18 cellular contexts compared by ENCODE assay signal in the genomic region with DNA sequence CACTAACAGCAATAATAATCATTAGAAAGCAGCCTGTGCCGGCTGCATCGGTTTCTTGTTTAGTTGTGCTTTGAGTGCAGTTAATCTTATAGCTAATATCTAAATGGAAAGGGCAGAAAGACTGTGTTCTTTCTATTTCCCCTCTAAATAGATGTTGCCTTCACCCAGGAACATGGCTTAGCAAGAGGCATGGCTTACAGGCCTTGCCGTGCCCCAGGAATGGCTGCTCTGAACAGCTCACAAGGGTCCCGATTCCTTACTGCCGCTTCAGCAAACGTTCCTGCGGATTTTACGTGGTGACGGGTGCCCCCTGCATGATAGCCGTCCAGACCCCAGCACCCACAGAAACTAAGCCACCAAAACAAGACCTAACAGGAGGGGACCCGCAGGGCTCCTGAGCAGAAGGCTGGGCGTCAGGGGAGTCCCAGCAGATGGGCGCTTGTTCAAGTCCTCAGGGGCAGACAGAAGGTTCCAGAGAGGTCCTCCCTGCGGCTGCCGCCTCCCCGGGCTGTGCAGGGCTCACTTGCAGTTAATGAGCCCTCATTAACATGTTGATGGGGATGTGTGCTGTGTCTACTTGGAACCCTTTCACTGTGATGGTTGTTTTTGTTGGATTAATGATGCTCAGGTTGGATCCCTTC. TPM values are rescaled to one million over a fixed set of nuclear protein-coding genes. Genes with fewer than 3 reads are reported as not detected.
DNase-seq lines count a peak whose midpoint lies in the region; ATAC-seq and TF ChIP-seq lines count a peak whose summit lies in the region.
"Had no signal": no experiment of that assay in that cellular context is flagged by ENCODE, and none has a peak within 500 bp of the region (broad histone marks: within the 10 kb centered on the region; RNA-seq: fewer than 3 reads in every experiment).

No MANE protein-coding gene starts in this region.

- no peak for TF ChIP-seq CTCF in chondrocyte (IDR thresholded peaks at IDR 0.05)
- TF ChIP-seq CTCF in osteoblast (IDR thresholded peaks at IDR 0.05; ENCODE audit: extremely low read depth, low read depth, low read length), result no peak
- no peak for TF ChIP-seq CTCF in GM13976 (IDR thresholded peaks at IDR 0.05; ENCODE audit: borderline replicate concordance, control extremely low read depth, extremely low read depth, insufficient read depth, missing control alignments)

- peaks cover 7% of the 10 kb centered on the region for H3K9me3 Mint-ChIP-seq in chondrocyte (ENCODE audit: low read depth)
- H3K9me3 Mint-ChIP-seq in activated naive CD4-positive, alpha-beta T cell treated with anti-CD3 and anti-CD28 coated beads, Interleukin-2, amount 50 U/mL, for 72 hours, result peaks cover 6 to 7% of the 10 kb centered on the region in 2 donors

- H3K4me3 Mint-ChIP-seq in chondrocyte (ENCODE audit: unreplicated experiment), result no peak overlapping the region
- H3K4me3 Mint-ChIP-seq: CD4-positive, alpha-beta memory T cell; HFFc6 had no signal

- H4K20me1 ChIP-seq in osteoblast (ENCODE audit: insufficient read depth, low read length), result no peaks in the 10 kb centered on the region

- no peaks in the 10 kb centered on the region for H3K79me2 ChIP-seq in osteoblast (ENCODE audit: insufficient read depth, low read length)

- no peak for ATAC-seq in activated naive CD4-positive, alpha-beta T cell treated with anti-CD3 and anti-CD28 coated beads, Interleukin-2, amount 50 U/mL, for 72 hours
- ATAC-seq: GM12878 had no signal

- H3K27ac ChIP-seq in osteoblast (ENCODE audit: low read depth, low read length), result no peak overlapping the region
- H3K27ac ChIP-seq: C4-2B, HL-60 had no signal

- no peak overlapping the region for H2AFZ ChIP-seq in osteoblast (ENCODE audit: low read length)

- H3K27me3 ChIP-seq in osteoblast (ENCODE audit: insufficient read depth, low read length), result peaks cover 5% of the 10 kb centered on the region
- H3K27me3 ChIP-seq: BE2C had no signal

- DNase-seq in DMS 273 treated with DMSO at 0.1 percent for 48 hours (lab: John Stamatoyannopoulos, UW) (peak; percentile 40), NCI-H1694 (lab: John Stamatoyannopoulos, UW) (peak; percentile 94), chondrocyte (ENCODE audit: low spot score) (peak; percentile 75), osteoblast (ENCODE audit: insufficient read length, low spot score, missing footprints) (peak; percentile 84), GM13976 (ENCODE audit: low spot score) (no peak), activated gamma-delta T cell (lab: John Stamatoyannopoulos, UW) (no peak)
- no peak for DNase-seq in activated naive CD4-positive, alpha-beta T cell treated with anti-CD3 and anti-CD28 coated beads, Interleukin-2, amount 50 U/mL, for 72 hours (ENCODE audit: low spot score in 2 of 2)
- DNase-seq: BE2C; Caco-2; CD4-positive, alpha-beta memory T cell; DMS79; HCEC 1CT; HFFc6 had no signal

- in situ Hi-C loops in GM13976 (cut with MboI; ENCODE audit: low sequenced_read_pairs, unreplicated experiment), result no loop called here

- H3K4me1 Mint-ChIP-seq in chondrocyte (ENCODE audit: low read depth), result no peaks in the 10 kb centered on the region
- H3K4me1 Mint-ChIP-seq: CD4-positive, alpha-beta memory T cell had no signal

- no peak overlapping the region for H3K27ac Mint-ChIP-seq in chondrocyte (ENCODE audit: unreplicated experiment)
- no peak overlapping the region for H3K27ac Mint-ChIP-seq in activated naive CD4-positive, alpha-beta T cell treated with anti-CD3 and anti-CD28 coated beads, Interleukin-2, amount 50 U/mL, for 72 hours
- H3K27ac Mint-ChIP-seq: CD4-positive, alpha-beta memory T cell; HFFc6 had no signal

- H3K36me3 Mint-ChIP-seq in chondrocyte (ENCODE audit: low read depth), result peaks cover 3% of the 10 kb centered on the region
- H3K36me3 Mint-ChIP-seq in activated naive CD4-positive, alpha-beta T cell treated with anti-CD3 and anti-CD28 coated beads, Interleukin-2, amount 50 U/mL, for 72 hours, result peaks cover 7% of the 10 kb centered on the region in 2 donors
- H3K36me3 Mint-ChIP-seq: CD4-positive, alpha-beta memory T cell had no signal

- H3K27me3 Mint-ChIP-seq in chondrocyte (ENCODE audit: low read depth), result peaks cover 59% of the 10 kb centered on the region

- H3K4me3 ChIP-seq in osteoblast (ENCODE audit: insufficient read depth, low read length), result no peak overlapping the region
- H3K4me3 ChIP-seq: GM12878 had no signal

- H3K9me3 ChIP-seq in osteoblast (ENCODE audit: low read depth, low read length), result no peaks in the 10 kb centered on the region
- H3K9me3 ChIP-seq: BE2C had no signal

- no peaks in the 10 kb centered on the region for H3K4me1 ChIP-seq in osteoblast (ENCODE audit: insufficient read depth, low read length)
- H3K4me1 ChIP-seq: BE2C, Caco-2 had no signal

- H3K4me2 ChIP-seq in osteoblast (ENCODE audit: insufficient read depth, low read length), result no peak overlapping the region

- H3K36me3 ChIP-seq in osteoblast (ENCODE audit: insufficient read depth, low read length), result no peaks in the 10 kb centered on the region
- H3K36me3 ChIP-seq: BE2C had no signal

RNA-seq across cellular contexts. Expression of a gene that starts 52.5 kb away (rescaled TPM):
- total RNA-seq in chondrocyte, result not detected in 3 replicates
- not detected in 2 replicates for total RNA-seq in osteoblast
- under 1 TPM in 1 of 2 donors, not detected in 1; 0.23 TPM for total RNA-seq in activated naive CD4-positive, alpha-beta T cell treated with anti-CD3 and anti-CD28 coated beads, Interleukin-2, amount 50 U/mL, for 72 hours
- total RNA-seq: G401, H1, HFFc6 had no signal

Comparison
In these comparisons a context has a peak if more than half of its experiments do, and no peak if none do; other contexts are left out.
1. DNase-seq: peak in DMS 273 treated with DMSO at 0.1 percent for 48 hours (single experiment), NCI-H1694 (single experiment), chondrocyte (single experiment) and osteoblast (single experiment); none in GM13976 (single experiment), activated gamma-delta T cell (single experiment) and activated naive CD4-positive, alpha-beta T cell treated with anti-CD3 and anti-CD28 coated beads, Interleukin-2, amount 50 U/mL, for 72 hours (0 of 2).